ENCODE assay signal across 13 cellular contexts in genomic region chr10:69731184-69731583, GRCh38.
A peak's percentile ranks its signal among the peaks of the same experiment; 100 is the strongest.
DNase-seq lines count a peak whose midpoint lies in the region; ATAC-seq and TF ChIP-seq lines count a peak whose summit lies in the region.
"Had no signal": no experiment of that assay in that cellular context is flagged by ENCODE, and none has a peak within 500 bp of the region (broad histone marks: within the 10 kb centered on the region; RNA-seq: fewer than 3 reads in every experiment).

No MANE protein-coding gene starts in this region.

- TF ChIP-seq EP300 in SK-N-SH (IDR thresholded peaks at IDR 0.05; ENCODE audit: borderline replicate concordance in 1 of 2, low read depth in 1 of 2, low read length in 1 of 2), result no peak

- DNase-seq in SK-N-SH (no peak), adipocyte (ENCODE audit: low read depth) (peak; percentile 59), left ventricle myocardium superior (peak; percentile 66), thoracic aorta (ENCODE audit: low spot score) (no peak), OCI-M1 (lab: John Stamatoyannopoulos, UW) (no peak), mesenteric fat pad (ENCODE audit: low spot score) (no peak)
- DNase-seq: activated CD8-positive, alpha-beta memory T cell treated with anti-CD3 and anti-CD28 coated beads, Interleukin-2, amount 50 U/mL, for 4 hours; activated naive CD8-positive, alpha-beta T cell treated with anti-CD3 and anti-CD28 coated beads for 36 hours; DMS79 treated with DMSO at 0.1 percent for 48 hours had no signal

- H3K9ac ChIP-seq in SK-N-SH (no peak overlapping the region), adipocyte (ENCODE audit: low read length) (no peak overlapping the region)
- H3K9ac ChIP-seq: KMS-11 had no signal

- POLR2A ChIA-PET in SK-N-SH (lab: Yijun Ruan, JAX), result interaction anchor here (0.9 kb wide), 1 partner anchor 27 kb away, joined by 3 read pairs; no protein-coding TSS in a partner anchor

- ATAC-seq in SK-N-SH treated with all-trans-retinoic acid at 6 μM for 48 hours (no peak), left ventricle myocardium superior (peak; percentile 5), thoracic aorta (ENCODE audit: insufficient number of reproducible peaks, low FRiP score, low read depth) (no peak), GM21367 (IDR thresholded peaks at IDR 0.05; ENCODE audit: unreplicated experiment) (no peak)

- H3K27me3 ChIP-seq in SK-N-SH (ENCODE audit: insufficient read depth), result no peaks in the 10 kb centered on the region
- peaks cover 2% of the 10 kb centered on the region for H3K27me3 ChIP-seq in adipocyte (replicated peaks; ENCODE audit: control insufficient read depth, insufficient read depth, low read length)
- no peaks in the 10 kb centered on the region for H3K27me3 ChIP-seq in thoracic aorta (replicated peaks; ENCODE audit: insufficient read depth)
- H3K27me3 ChIP-seq: tibial nerve had no signal

- CTCF ChIA-PET in SK-N-SH (lab: Yijun Ruan, JAX), result interaction anchor here (0.9 to 8.9 kb wide), 9 partner anchors 12 to 184 kb away, joined by 3 to 81 read pairs (median 7); no protein-coding TSS in a partner anchor

- no peaks in the 10 kb centered on the region for H3K9me3 ChIP-seq in SK-N-SH
- no peaks in the 10 kb centered on the region for H3K9me3 ChIP-seq in adipocyte (ENCODE audit: control insufficient read depth, low read length)
- no peaks in the 10 kb centered on the region for H3K9me3 ChIP-seq in thoracic aorta
- H3K9me3 ChIP-seq: tibial nerve had no signal

- no peaks in the 10 kb centered on the region for H3K79me2 ChIP-seq in SK-N-SH (ENCODE audit: insufficient read depth)

- no peaks in the 10 kb centered on the region for H3K9me2 ChIP-seq in SK-N-SH

- H3K4me1 ChIP-seq in SK-N-SH (ENCODE audit: control insufficient read depth in 1 of 2, insufficient read depth in 2 of 2, low read depth in 1 of 2, low read length in 1 of 2) (peaks cover 12 to 47% of the 10 kb centered on the region in 2 experiments; a peak in 3 of 4 replicates), adipocyte (ENCODE audit: control insufficient read depth, insufficient read depth, low read length) (peaks cover 20% of the 10 kb centered on the region), thoracic aorta (ENCODE audit: control insufficient read depth in 1 of 2, low read depth in 2 of 2) (peaks cover 53 to 86% of the 10 kb centered on the region in 2 donors)
- H3K4me1 ChIP-seq: tibial nerve had no signal

- no peaks in the 10 kb centered on the region for H3F3A ChIP-seq in SK-N-SH (replicated peaks; ENCODE audit: insufficient read depth)

- intact Hi-C loops in left ventricle myocardium superior (cut with micrococcal nuclease), result no loop called here

- peak; percentile 13; the same call in 1 of the 2 replicates for TF ChIP-seq CTCF in SK-N-SH (IDR thresholded peaks at IDR 0.05)
- TF ChIP-seq CTCF in thoracic aorta (IDR thresholded peaks at IDR 0.05), result peak; percentile 42

- H3K4me2 ChIP-seq in SK-N-SH, result no peak overlapping the region; the same call in 1 of the 2 replicates
- H3K4me2 ChIP-seq: KMS-11 had no signal

- peak overlapping the region in 1 of 2 experiments; percentile 14; a peak in 1 of 4 replicates for H3K27ac ChIP-seq in SK-N-SH (ENCODE audit: low read depth in 2 of 2, low read length in 1 of 2)
- peak overlapping the region; percentile 91 to 97 for H3K27ac ChIP-seq in thoracic aorta
- H3K27ac ChIP-seq: KMS-11, tibial nerve had no signal

- no peaks in the 10 kb centered on the region for H4K20me1 ChIP-seq in SK-N-SH (ENCODE audit: insufficient read depth)

- no peak overlapping the region for H3K4me3 ChIP-seq in SK-N-SH (ENCODE audit: low read depth in 2 of 2, low read length in 1 of 2)
- no peak overlapping the region for H3K4me3 ChIP-seq in adipocyte (ENCODE audit: low read length)
- H3K4me3 ChIP-seq in thoracic aorta, result no peak overlapping the region
- H3K4me3 ChIP-seq: tibial nerve had no signal

- no peak overlapping the region for H2AFZ ChIP-seq in SK-N-SH (ENCODE audit: low read depth)

- 69% methylated on average over 3 of the region's 3 CpGs for WGBS in SK-N-SH (ENCODE audit: low lambda C conversion rate)

- H3K36me3 ChIP-seq in SK-N-SH (replicated peaks in 1 of 2; ENCODE audit: control insufficient read depth in 1 of 2, insufficient read depth in 2 of 2, low read length in 1 of 2) (no peaks in the 10 kb centered on the region), adipocyte (ENCODE audit: control insufficient read depth, insufficient read depth, low read length, severe bottlenecking) (no peaks in the 10 kb centered on the region), thoracic aorta (no peaks in the 10 kb centered on the region)
- H3K36me3 ChIP-seq: tibial nerve had no signal

- TF ChIP-seq RAD21 in SK-N-SH (IDR thresholded peaks at IDR 0.05; ENCODE audit: low read length), result no peak

TF ChIP-seq in SK-N-SH, 30 proteins besides CTCF, POLR2A, EP300 and RAD21 (continues in another document):
- no peak for TF ChIP-seq PBX3 (IDR thresholded peaks at IDR 0.05)
- TF ChIP-seq RXRA (IDR thresholded peaks at IDR 0.05; ENCODE audit: borderline replicate concordance, low read depth), result no peak
- no peak for TF ChIP-seq RFX5 (IDR thresholded peaks at IDR 0.05; ENCODE audit: low read length)
- no peak for TF ChIP-seq USF2 (IDR thresholded peaks at IDR 0.05; ENCODE audit: borderline replicate concordance, low read depth, low read length)
- TF ChIP-seq SMC3 (IDR thresholded peaks at IDR 0.05; ENCODE audit: low read depth, low read length), result no peak
- no peak for TF ChIP-seq USF1 (IDR thresholded peaks at IDR 0.05; ENCODE audit: borderline replicate concordance, low read depth)
- TF ChIP-seq GABPA (IDR thresholded peaks at IDR 0.05; ENCODE audit: low read depth), result no peak
- TF ChIP-seq CHD2 (IDR thresholded peaks at IDR 0.05; ENCODE audit: low read length, partially characterized antibody), result no peak
- TF ChIP-seq FOSL2 (IDR thresholded peaks at IDR 0.05; ENCODE audit: borderline replicate concordance, low read depth), result no peak
- no peak for TF ChIP-seq ELF1 (IDR thresholded peaks at IDR 0.05)

TF ChIP-seq in SK-N-SH treated with all-trans-retinoic acid at 6 μM for 48 hours, 23 proteins besides CTCF, POLR2A, EP300 and RAD21:
- TF ChIP-seq GLIS3 (CRISPR knock-in tag; IDR thresholded peaks at IDR 0.05) (no peak), ESRRG (CRISPR knock-in tag; IDR thresholded peaks at IDR 0.05) (no peak), ZNF8 (CRISPR knock-in tag; IDR thresholded peaks at IDR 0.05) (no peak), PATZ1 (CRISPR knock-in tag; IDR thresholded peaks at IDR 0.05; ENCODE audit: borderline replicate concordance) (no peak), ZNF565 (CRISPR knock-in tag; conservative IDR thresholded peaks at IDR 0.05; ENCODE audit: low read depth) (no peak), CSRNP3 (CRISPR knock-in tag; IDR thresholded peaks at IDR 0.05) (no peak), PPARA (CRISPR knock-in tag; IDR thresholded peaks at IDR 0.05; ENCODE audit: borderline replicate concordance) (no peak), ZNF70 (CRISPR knock-in tag; IDR thresholded peaks at IDR 0.05) (no peak), OSR1 (CRISPR knock-in tag; IDR thresholded peaks at IDR 0.05) (no peak)

Comparison
In these comparisons a context has a peak if more than half of its experiments do, and no peak if none do; other contexts are left out.
1. DNase-seq: peak in adipocyte (single experiment) and left ventricle myocardium superior (single experiment); none in SK-N-SH (single experiment), thoracic aorta (single experiment), OCI-M1 (single experiment) and mesenteric fat pad (single experiment).